In genomic region chr2:63992061-63992685, GRCh38 we compare ENCODE assay signal across 1 cellular context.
TF ChIP-seq lines count a peak whose summit lies in the region.

No MANE protein-coding gene starts in this region.

TF ChIP-seq in SK-N-SH treated with all-trans-retinoic acid at 6 μM for 48 hours, 23 proteins besides CTCF, POLR2A, EP300 and RAD21 (continued from another document):
- peak; percentile 91 for TF ChIP-seq ZFP3 (CRISPR knock-in tag; IDR thresholded peaks at IDR 0.05)
- peak; percentile 70; the same call in 1 of the 2 replicates for TF ChIP-seq ISL1 (CRISPR knock-in tag; IDR thresholded peaks at IDR 0.05)
- no peak for TF ChIP-seq OSR1 (CRISPR knock-in tag; IDR thresholded peaks at IDR 0.05)
